ENCODE assay signal across 23 cellular contexts in the genomic region with DNA sequence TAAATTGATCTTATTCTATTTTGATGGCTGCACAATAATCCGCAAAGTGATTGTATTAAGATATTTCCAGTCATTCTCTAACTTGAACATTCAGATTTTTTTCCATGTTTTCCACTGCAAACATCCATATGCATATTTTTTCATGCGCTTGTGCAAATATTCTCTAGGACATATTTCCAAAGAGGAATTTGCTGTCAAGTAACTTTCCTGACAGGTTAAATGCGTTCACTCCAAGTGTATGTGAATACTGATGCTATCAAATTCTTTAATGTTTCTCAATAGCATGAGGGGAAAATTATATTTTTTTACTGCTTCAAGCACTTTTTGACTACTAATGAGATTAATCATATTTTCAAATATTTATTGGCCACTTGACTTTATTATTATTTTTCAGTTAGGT.
"Had no signal": no experiment of that assay in that cellular context is flagged by ENCODE, and none has a peak within 500 bp of the region (broad histone marks: within the 10 kb centered on the region; RNA-seq: fewer than 3 reads in every experiment).

No MANE protein-coding gene starts in this region.

- H3K27ac ChIP-seq: colonic mucosa, coronary artery, dorsolateral prefrontal cortex, esophagus muscularis mucosa, esophagus squamous epithelium, foreskin keratinocyte, gastrocnemius medialis, gastroesophageal sphincter, heart left ventricle, heart right ventricle had no signal

- H3K27ac Mint-ChIP-seq: dendritic cell treated with granulocyte-macrophage colony-stimulating factor and Interleukin-4, amounts not matched to agents 40 ng/mL and 50 ng/mL, for 4 days; effector memory CD8-positive, alpha-beta T cell; endodermal cell had no signal

- H3K4me3 Mint-ChIP-seq: dendritic cell treated with granulocyte-macrophage colony-stimulating factor and Interleukin-4, amounts not matched to agents 40 ng/mL and 50 ng/mL, for 4 days; effector memory CD8-positive, alpha-beta T cell; endodermal cell had no signal

- H3K4me1 Mint-ChIP-seq: endodermal cell had no signal

- H3K4me3 ChIP-seq: colonic mucosa, coronary artery, dorsolateral prefrontal cortex, esophagus muscularis mucosa, esophagus squamous epithelium, gastrocnemius medialis, gastroesophageal sphincter, heart left ventricle, heart right ventricle had no signal

- H3K27me3 Mint-ChIP-seq: dendritic cell treated with granulocyte-macrophage colony-stimulating factor and Interleukin-4, amounts not matched to agents 40 ng/mL and 50 ng/mL, for 4 days; effector memory CD8-positive, alpha-beta T cell had no signal

- DNase-seq: colonic mucosa; cortex of kidney; dermis blood vessel endothelial cell; dorsolateral prefrontal cortex; effector CD4-positive, alpha-beta T cell; effector CD8-positive, alpha-beta T cell; effector memory CD4-positive, alpha-beta T cell; effector memory CD8-positive, alpha-beta T cell; endodermal cell; erythroblast; esophagus squamous epithelium; foreskin fibroblast; foreskin keratinocyte; foreskin melanocyte; gastrocnemius medialis; glutamatergic neuron; head of caudate nucleus; heart left ventricle; heart right ventricle had no signal

- H3K36me3 ChIP-seq: colonic mucosa, esophagus muscularis mucosa, esophagus squamous epithelium, gastrocnemius medialis, gastroesophageal sphincter, heart left ventricle, heart right ventricle had no signal

- H3K9me3 Mint-ChIP-seq: endodermal cell had no signal

- H3K9me3 ChIP-seq: colonic mucosa, esophagus muscularis mucosa, esophagus squamous epithelium, gastrocnemius medialis, gastroesophageal sphincter, heart left ventricle had no signal

- H3K27me3 ChIP-seq: colonic mucosa, esophagus muscularis mucosa, esophagus squamous epithelium, foreskin keratinocyte, gastrocnemius medialis, gastroesophageal sphincter, heart left ventricle, heart right ventricle had no signal
